28 cellular contexts compared by ENCODE assay signal in the genomic region with DNA sequence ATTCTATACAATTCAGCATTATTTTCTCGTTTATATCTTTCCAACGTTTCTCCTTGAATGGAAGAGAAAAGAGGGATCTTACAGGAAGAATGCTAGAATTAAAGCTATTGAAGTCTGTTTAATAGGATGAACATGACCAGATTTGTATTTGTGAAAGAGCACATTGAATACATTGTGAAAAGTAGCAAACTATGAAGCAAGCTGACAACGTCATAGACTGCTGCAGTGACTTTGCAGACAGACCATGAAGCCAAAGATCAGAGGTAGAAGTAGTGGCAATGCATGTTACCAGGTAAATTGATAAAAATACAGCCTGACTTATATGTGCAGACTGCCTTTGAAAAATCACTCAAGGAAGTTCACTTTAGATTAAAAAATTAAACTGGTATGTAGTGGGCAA.
"Had no signal": no experiment of that assay in that cellular context is flagged by ENCODE, and none has a peak within 500 bp of the region (broad histone marks: within the 10 kb centered on the region; RNA-seq: fewer than 3 reads in every experiment).

No MANE protein-coding gene starts in this region.

- ATAC-seq: naive thymus-derived CD8-positive, alpha-beta T cell; natural killer cell treated with Interleukin-12 subunit alpha and Interleukin-12 subunit beta and Interleukin-15 and Interleukin-18, amount 100 ng/mL, for 72 hours; pancreas; psoas muscle; right cardiac atrium; right lobe of liver; stimulated activated memory B cell treated with anti-CD40 and anti-IgM and Interleukin-4, amounts not matched to agents 10 μg/mL and 1 μg/mL and 100 μg/mL, for 72 hours; stimulated activated naive CD8-positive, alpha-beta T cell treated with anti-CD3 and anti-CD28 coated beads, Interleukin-15, amount 100 ng/mL, for 72 hours; stimulated activated naive CD8-positive, alpha-beta T cell treated with anti-CD3 and anti-CD28 coated beads, Interleukin-15, Interleukin-2, amounts not matched to agents 100 U/mL and 50 U/mL, for 24 hours; upper lobe of right lung had no signal

- H3K27ac ChIP-seq: neutrophil, psoas muscle, right lobe of liver, sigmoid colon, suprapubic skin, testis, tibial artery, transverse colon, upper lobe of right lung, uterus had no signal

- FAIRE-seq: pancreas, small intestine had no signal

- H3K4me1 ChIP-seq: psoas muscle, right lobe of liver, sigmoid colon, suprapubic skin, testis, transverse colon, upper lobe of right lung, uterus had no signal

- H3K9me3 ChIP-seq: neutrophil, pancreas, psoas muscle, right lobe of liver, sigmoid colon, suprapubic skin, testis, tibial artery, transverse colon, upper lobe of right lung, uterus had no signal

- H3K27me3 ChIP-seq: neutrophil, pancreas, right lobe of liver, sigmoid colon, suprapubic skin, testis, tibial artery, transverse colon, upper lobe of right lung, uterus had no signal

- H3K36me3 ChIP-seq: neutrophil, pancreas, right lobe of liver, sigmoid colon, suprapubic skin, tibial artery, transverse colon, upper lobe of right lung, uterus had no signal

- DNase-seq: naive thymus-derived CD8-positive, alpha-beta T cell; nephron progenitor cell; nucleus accumbens; pancreas; posterior cingulate gyrus; psoas muscle; right cardiac atrium; right lobe of liver; sigmoid colon; small intestine; stimulated activated CD4-positive, alpha-beta T cell treated with anti-CD3 and anti-CD28 coated beads, Interleukin-15, amount 100 ng/mL, for 24 hours; stimulated activated CD4-positive, alpha-beta T cell treated with anti-CD3 and anti-CD28 coated beads, Interleukin-2, amount 100 ng/mL, for 24 hours; stimulated activated CD4-positive, alpha-beta T cell treated with anti-CD3 and anti-CD28 coated beads, Interleukin-2, amount 100 ng/mL, for 48 hours; stimulated activated CD4-positive, alpha-beta T cell treated with anti-CD3 and anti-CD28 coated beads, Interleukin-4, amount 100 ng/mL, for 4 hours; stimulated activated CD8-positive, alpha-beta memory T cell treated with anti-CD3 and anti-CD28 coated beads, Interleukin-4, amount 100 ng/mL, for 48 hours; stimulated activated naive CD4-positive, alpha-beta T cell; stimulated activated naive CD8-positive, alpha-beta T cell treated with anti-CD3 and anti-CD28 coated beads, Interleukin-15, amount 100 ng/mL, for 72 hours; stimulated activated naive CD8-positive, alpha-beta T cell treated with anti-CD3 and anti-CD28 coated beads, Interleukin-15, Interleukin-2, amounts not matched to agents 100 U/mL and 50 U/mL, for 24 hours; substantia nigra; testis; tibial artery; transverse colon; upper lobe of right lung; uterus had no signal

- H3K4me3 ChIP-seq: pancreas, psoas muscle, right lobe of liver, sigmoid colon, suprapubic skin, testis, tibial artery, transverse colon, upper lobe of right lung, uterus had no signal
